ENCODE assay signal across 26 cellular contexts in the genomic region with DNA sequence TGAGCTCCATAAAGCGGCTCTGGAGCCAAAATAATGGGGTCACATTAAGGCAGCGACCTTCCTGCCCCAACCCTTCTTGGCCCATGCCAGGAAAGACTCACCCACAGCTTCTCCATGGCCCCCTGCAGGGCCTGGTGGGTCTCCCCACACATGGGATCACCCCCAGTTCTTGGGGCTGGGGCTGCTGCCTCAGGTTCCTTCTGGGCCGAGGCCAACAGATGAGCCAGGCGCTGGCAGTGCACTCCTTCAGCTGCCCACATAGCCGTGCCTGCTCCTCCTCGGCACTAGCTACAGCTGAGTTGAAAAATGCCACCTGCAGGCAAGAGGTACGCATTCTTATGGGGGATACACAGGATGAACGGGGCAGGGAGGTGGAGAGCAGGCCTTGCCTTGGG.
"Had no signal": no experiment of that assay in that cellular context is flagged by ENCODE, and none has a peak within 500 bp of the region (broad histone marks: within the 10 kb centered on the region; RNA-seq: fewer than 3 reads in every experiment).

No MANE protein-coding gene starts in this region.

- H3K27me3 ChIP-seq: Peyer's patch, SJSA1 had no signal

- H3K27ac Mint-ChIP-seq: activated naive CD4-positive, alpha-beta T cell treated with anti-CD3 and anti-CD28 coated beads for 36 hours; activated T-helper 1 cell treated with anti-CD3 and anti-CD28 coated beads, Interleukin-12 subunit alpha, Interleukin-12 subunit beta, Interleukin-2, Interleukin-4 antibody, amounts not matched to agents 30 ng/mL and 10 ng/mL and 1 ng/mL, durations not matched to agents 14 hours and 24 hours and 36 hours; brain; T-helper 1 cell treated with Interleukin-12 subunit alpha and Interleukin-12 subunit beta and Interleukin-4 antibody, amounts not matched to agents 30 μg/mL and 1 μg/mL, for 36 hours; T-helper 2 cell treated with Interferon-gamma antibody and Interleukin-4, amounts not matched to agents 5 μg/mL and 100 μg/mL, for 36 hours had no signal

- H3K4me3 Mint-ChIP-seq: activated naive CD4-positive, alpha-beta T cell treated with anti-CD3 and anti-CD28 coated beads for 36 hours; activated T-cell treated with anti-CD3 and anti-CD28 coated beads, Interleukin-2, amount 50 U/mL, for 4 hours; activated T-helper 1 cell treated with anti-CD3 and anti-CD28 coated beads, Interleukin-12 subunit alpha, Interleukin-12 subunit beta, Interleukin-2, Interleukin-4 antibody, amounts not matched to agents 30 ng/mL and 10 ng/mL and 1 ng/mL, durations not matched to agents 14 hours and 24 hours and 36 hours; brain; T-helper 1 cell treated with Interleukin-12 subunit alpha and Interleukin-12 subunit beta and Interleukin-4 antibody, amounts not matched to agents 30 μg/mL and 1 μg/mL, for 36 hours; T-helper 2 cell treated with Interferon-gamma antibody and Interleukin-4, amounts not matched to agents 5 μg/mL and 100 μg/mL, for 36 hours had no signal

- H3K9me3 ChIP-seq: Peyer's patch, SJSA1, SK-N-SH had no signal

- ATAC-seq: activated T-cell treated with anti-CD3 and anti-CD28 coated beads, Interleukin-2, amount 50 U/mL, for 4 hours; PC-3 had no signal

- H3K27ac ChIP-seq: Peyer's patch, SJSA1 had no signal

- H3K4me3 ChIP-seq: Peyer's patch, SJSA1 had no signal

- H3K36me3 ChIP-seq: Peyer's patch, SJSA1 had no signal

- H3K9me3 Mint-ChIP-seq: activated naive CD4-positive, alpha-beta T cell treated with anti-CD3 and anti-CD28 coated beads for 36 hours; activated T-cell treated with anti-CD3 and anti-CD28 coated beads, Interleukin-2, amount 50 U/mL, for 4 hours; activated T-helper 1 cell treated with anti-CD3 and anti-CD28 coated beads, Interleukin-12 subunit alpha, Interleukin-12 subunit beta, Interleukin-2, Interleukin-4 antibody, amounts not matched to agents 30 ng/mL and 10 ng/mL and 1 ng/mL, durations not matched to agents 14 hours and 24 hours and 36 hours; brain; T-helper 1 cell treated with Interleukin-12 subunit alpha and Interleukin-12 subunit beta and Interleukin-4 antibody, amounts not matched to agents 30 μg/mL and 1 μg/mL, for 36 hours; T-helper 2 cell treated with Interferon-gamma antibody and Interleukin-4, amounts not matched to agents 5 μg/mL and 100 μg/mL, for 36 hours had no signal

- H3K4me1 ChIP-seq: Peyer's patch, SJSA1 had no signal

- H3K36me3 Mint-ChIP-seq: brain had no signal

- DNase-seq: activated CD4-positive, alpha-beta T cell treated with anti-CD3 and anti-CD28 coated beads, Interleukin-2, amount 50 U/mL, for 4 hours; activated CD8-positive, alpha-beta memory T cell treated with anti-CD3 and anti-CD28 coated beads, Interleukin-2, amount 50 U/mL, for 4 hours; activated gamma-delta T cell treated with Interleukin-2 at 50 U/mL for 16 hours; activated naive CD4-positive, alpha-beta T cell treated with anti-CD3 and anti-CD28 coated beads for 36 hours; activated T-cell treated with anti-CD3 and anti-CD28 coated beads for 4 hours; activated T-cell treated with anti-CD3 and anti-CD28 coated beads, Interleukin-2, amount 50 U/mL, for 4 hours; anterior cingulate cortex; caudate nucleus; Karpas-422; KBM-7; NCI-H1417 treated with DMSO at 0.1 percent for 48 hours; NCI-H187 treated with DMSO at 0.1 percent for 48 hours; NCI-H2171 treated with DMSO at 0.1 percent for 48 hours; NCI-H226; NCI-H446 treated with DMSO at 0.1 percent for 48 hours; NCI-H524 treated with DMSO at 0.1 percent for 48 hours; PC-3; Peyer's patch; RPMI8226; SHP77 treated with DMSO at 0.1 percent for 48 hours; SK-N-SH had no signal
